ENCODE assay signal across 29 cellular contexts in the genomic region with DNA sequence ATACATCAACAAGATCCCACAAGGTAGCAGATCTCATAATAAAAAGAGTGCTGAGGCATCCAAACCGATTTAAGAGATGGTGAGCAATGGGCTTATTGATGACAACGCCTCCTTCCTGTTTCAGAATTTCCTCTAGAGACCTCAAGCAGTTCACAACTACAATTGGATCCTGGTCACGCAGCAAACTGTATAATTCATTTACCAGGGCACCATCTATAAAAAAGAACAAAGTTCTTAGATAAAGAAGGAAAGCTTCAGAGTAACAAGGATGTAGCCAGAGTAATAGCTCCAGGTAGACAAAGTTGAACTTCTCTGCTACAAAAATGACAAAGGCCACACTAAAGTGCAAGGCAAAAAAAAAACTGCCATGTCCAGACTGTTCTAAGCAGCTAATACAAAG. TPM values are rescaled to one million over a fixed set of nuclear protein-coding genes. Genes with fewer than 3 reads are reported as not detected.
DNase-seq lines count a peak whose midpoint lies in the region; ATAC-seq and TF ChIP-seq lines count a peak whose summit lies in the region.
"Had no signal": no experiment of that assay in that cellular context is flagged by ENCODE, and none has a peak within 500 bp of the region (broad histone marks: within the 10 kb centered on the region; RNA-seq: fewer than 3 reads in every experiment).

No MANE protein-coding gene starts in this region.

- no peaks in the 10 kb centered on the region for H4K20me1 ChIP-seq in BLaER1 treated with 17β-estradiol and CSF1 and Interleukin-3, amounts not matched to agents 10 nM and 100 nM

- H3K9me3 ChIP-seq in BLaER1 treated with 17β-estradiol and CSF1 and Interleukin-3, amounts not matched to agents 10 nM and 100 nM (replicated peaks in 1 of 11) = no peaks in the 10 kb centered on the region
- no peaks in the 10 kb centered on the region for H3K9me3 ChIP-seq in adrenal gland (replicated peaks in 1 of 3)
- H3K9me3 ChIP-seq: left lung, psoas muscle, SK-N-SH, uterus had no signal

- H3K4me1 ChIP-seq in BLaER1 treated with 17β-estradiol and CSF1 and Interleukin-3, amounts not matched to agents 10 nM and 100 nM = peaks cover 24 to 47% (median 42%) of the 10 kb centered on the region in 10 experiments
- H3K4me1 ChIP-seq in adrenal gland (replicated peaks in 1 of 2) = peaks cover 5 to 36% of the 10 kb centered on the region in 2 donors

- peak overlapping the region; percentile 70 for H3K27ac Mint-ChIP-seq in activated CD4-positive, alpha-beta memory T cell treated with anti-CD3 and anti-CD28 coated beads, Interleukin-2, amount 10 ng/mL, durations not matched to agents 7 days and 5 days
- H3K27ac Mint-ChIP-seq: stimulated activated memory B cell treated with anti-CD40 and anti-IgM and Interleukin-4, amounts not matched to agents 10 μg/mL and 1 μg/mL and 100 μg/mL, for 72 hours had no signal

- peak overlapping the region in 2 of 11 experiments; percentile 9; a peak in 1 of 22 replicates for H3K9ac ChIP-seq in BLaER1 treated with 17β-estradiol and CSF1 and Interleukin-3, amounts not matched to agents 10 nM and 100 nM
- H3K9ac ChIP-seq: SK-N-SH had no signal

- H3K9me3 Mint-ChIP-seq in activated CD4-positive, alpha-beta memory T cell treated with anti-CD3 and anti-CD28 coated beads, Interleukin-2, amount 10 ng/mL, durations not matched to agents 7 days and 5 days = no peaks in the 10 kb centered on the region
- H3K9me3 Mint-ChIP-seq: CD4-positive, CD25-positive, alpha-beta regulatory T cell; H9; stimulated activated memory B cell treated with anti-CD40 and anti-IgM and Interleukin-4, amounts not matched to agents 10 μg/mL and 1 μg/mL and 100 μg/mL, for 72 hours had no signal

- no peak overlapping the region; a peak in 1 of 20 replicates for H3K4me3 ChIP-seq in BLaER1 treated with 17β-estradiol and CSF1 and Interleukin-3, amounts not matched to agents 10 nM and 100 nM
- no peak overlapping the region for H3K4me3 ChIP-seq in adrenal gland
- H3K4me3 ChIP-seq: left lung, psoas muscle, uterus had no signal

- peak overlapping the region in 10 of 11 experiments; percentile 2 to 92 (median 56); a peak in 16 of 22 replicates for H3K4me2 ChIP-seq in BLaER1 treated with 17β-estradiol and CSF1 and Interleukin-3, amounts not matched to agents 10 nM and 100 nM
- H3K4me2 ChIP-seq: SK-N-SH had no signal

- ATAC-seq in left colon = peak; percentile 43
- ATAC-seq in GM19452 (IDR thresholded peaks at IDR 0.05; ENCODE audit: unreplicated experiment) = no peak
- no peak for ATAC-seq in GM21390 (IDR thresholded peaks at IDR 0.05; ENCODE audit: unreplicated experiment)
- ATAC-seq: activated CD4-positive, CD25-positive, alpha-beta regulatory T cell treated with anti-CD3 and anti-CD28 coated beads, Interleukin-2, amount 50 U/mL, for 24 hours; esophagus mucosa; left lung; psoas muscle; stimulated activated memory B cell treated with anti-CD40 and anti-IgM and Interleukin-4, amounts not matched to agents 10 μg/mL and 1 μg/mL and 100 μg/mL, for 72 hours had no signal

- intact Hi-C loops in left colon (cut with DNase I, micrococcal nuclease) = no loop called here
- intact Hi-C loops in adrenal gland (cut with DNase I) = no loop called here

- peaks cover 68% of the 10 kb centered on the region for H3K36me3 Mint-ChIP-seq in activated CD4-positive, alpha-beta memory T cell treated with anti-CD3 and anti-CD28 coated beads, Interleukin-2, amount 10 ng/mL, durations not matched to agents 7 days and 5 days (ENCODE audit: low read depth)

- 62 to 90% (median 72%) methylated on average over 3 of the region's 3 CpGs for WGBS in adrenal gland, 4 donors

- H3K4me1 Mint-ChIP-seq in activated CD4-positive, alpha-beta memory T cell treated with anti-CD3 and anti-CD28 coated beads, Interleukin-2, amount 10 ng/mL, durations not matched to agents 7 days and 5 days = peaks cover 61% of the 10 kb centered on the region

- CTCF ChIA-PET in activated CD4-positive, alpha-beta memory T cell treated with anti-CD3 and anti-CD28 coated beads, Interleukin-2, amount 10 ng/mL, durations not matched to agents 7 days and 5 days (lab: Charles Lee) = interaction anchor here (2.1 to 2.2 kb wide), 2 partner anchors 30 to 65 kb away, joined by 6 to 7 read pairs; no protein-coding TSS in a partner anchor

- TF ChIP-seq CTCF in adrenal gland (IDR thresholded peaks at IDR 0.05) = no peak

- H3K4me3 Mint-ChIP-seq in activated CD4-positive, alpha-beta memory T cell treated with anti-CD3 and anti-CD28 coated beads, Interleukin-2, amount 10 ng/mL, durations not matched to agents 7 days and 5 days = no peak overlapping the region
- H3K4me3 Mint-ChIP-seq: H9; stimulated activated memory B cell treated with anti-CD40 and anti-IgM and Interleukin-4, amounts not matched to agents 10 μg/mL and 1 μg/mL and 100 μg/mL, for 72 hours had no signal

- peaks cover 47 to 74% (median 65%) of the 10 kb centered on the region in 11 experiments for H3K36me3 ChIP-seq in BLaER1 treated with 17β-estradiol and CSF1 and Interleukin-3, amounts not matched to agents 10 nM and 100 nM
- H3K36me3 ChIP-seq in adrenal gland (replicated peaks in 1 of 2) = peaks cover 0 to 46% of the 10 kb centered on the region in 2 donors
- H3K36me3 ChIP-seq: uterus had no signal

- H3K27me3 ChIP-seq in BLaER1 treated with 17β-estradiol and CSF1 and Interleukin-3, amounts not matched to agents 10 nM and 100 nM = no peaks in the 10 kb centered on the region
- H3K27me3 ChIP-seq in adrenal gland = no peaks in the 10 kb centered on the region
- H3K27me3 ChIP-seq: left lung, uterus had no signal

- no peaks in the 10 kb centered on the region for H3K27me3 Mint-ChIP-seq in activated CD4-positive, alpha-beta memory T cell treated with anti-CD3 and anti-CD28 coated beads, Interleukin-2, amount 10 ng/mL, durations not matched to agents 7 days and 5 days
- H3K27me3 Mint-ChIP-seq: CD4-positive, CD25-positive, alpha-beta regulatory T cell; stimulated activated memory B cell treated with anti-CD40 and anti-IgM and Interleukin-4, amounts not matched to agents 10 μg/mL and 1 μg/mL and 100 μg/mL, for 72 hours had no signal

- DNase-seq in Kasumi-1 (lab: John Stamatoyannopoulos, UW) (peak; percentile 28 to 34), left colon (no peak), NCI-H1105 (lab: John Stamatoyannopoulos, UW) (no peak), adrenal gland (no peak)
- DNase-seq in activated CD4-positive, alpha-beta memory T cell treated with anti-CD3 and anti-CD28 coated beads, Interleukin-2, amount 10 ng/mL, durations not matched to agents 7 days and 5 days = no peak
- DNase-seq: activated CD8-positive, alpha-beta memory T cell treated with anti-CD3 and anti-CD28 coated beads, Interleukin-2, amount 50 U/mL, for 48 hours; activated naive CD4-positive, alpha-beta T cell treated with Interleukin-2 at 50 U/mL for 16 hours; DMS153; effector memory CD4-positive, alpha-beta T cell; foreskin melanocyte; H9; left lung; MM.1S; NCI-H187; NCI-H748 treated with DMSO at 0.1 percent for 48 hours; psoas muscle; RPMI8226; SK-N-SH; stimulated activated CD4-positive, alpha-beta T cell treated with anti-CD3 and anti-CD28 coated beads, Interleukin-1b, Interleukin-23, amount 100 ng/mL, for 48 hours; T1000; uterus had no signal

- TF ChIP-seq POLR2A in adrenal gland (IDR thresholded peaks at IDR 0.05) = no peak

- POLR2A ChIA-PET in activated CD4-positive, alpha-beta memory T cell treated with anti-CD3 and anti-CD28 coated beads, Interleukin-2, amount 10 ng/mL, durations not matched to agents 7 days and 5 days (lab: Charles Lee) = interaction anchor here (0.9 to 6.2 kb wide), 6 partner anchors 27 to 89 kb away, joined by 3 to 87 read pairs (median 3); partner anchors contain the start of gene RSBN1

- H3K27ac ChIP-seq in BLaER1 treated with 17β-estradiol and CSF1 and Interleukin-3, amounts not matched to agents 10 nM and 100 nM = peak overlapping the region in 4 of 11 experiments; percentile 0 to 52 (median 27); a peak in 6 of 22 replicates
- H3K27ac ChIP-seq in adrenal gland = no peak overlapping the region
- H3K27ac ChIP-seq: psoas muscle, uterus had no signal

RNA-seq across cellular contexts. Expression of gene AP4B1, which starts 3.4 kb away (rescaled TPM):
- total RNA-seq in activated CD4-positive, alpha-beta memory T cell treated with anti-CD3 and anti-CD28 coated beads, Interleukin-2, amount 10 ng/mL, durations not matched to agents 7 days and 5 days = 10 to 100 TPM; 53.7 to 56.7 TPM
- total RNA-seq in left colon (10 to 100 TPM; 19.0 to 22.6 TPM), adrenal gland (10 to 100 TPM in 7 of 8 donors, 1 to 10 TPM in 1; 9.8 to 18.7 (median 13.7) TPM)
- 10 to 100 TPM; 15.7 to 18.0 (median 16.0) TPM for polyA plus RNA-seq in adrenal gland

RNA-seq across cellular contexts. Expression of gene DCLRE1B, which starts 4.0 kb away (rescaled TPM):
- total RNA-seq in activated CD4-positive, alpha-beta memory T cell treated with anti-CD3 and anti-CD28 coated beads, Interleukin-2, amount 10 ng/mL, durations not matched to agents 7 days and 5 days = 10 to 100 TPM; 13.2 to 14.4 TPM
- 1 to 10 TPM; 3.0 to 4.2 TPM for total RNA-seq in left colon
- total RNA-seq in adrenal gland = 1 to 10 TPM; 2.9 to 6.1 (median 4.5) TPM
- polyA plus RNA-seq in adrenal gland = 1 to 10 TPM; 1.1 to 3.3 (median 1.4) TPM

RNA-seq across cellular contexts. Expression of gene BCL2L15, which starts 13.8 kb away (rescaled TPM):
- total RNA-seq in activated CD4-positive, alpha-beta memory T cell treated with anti-CD3 and anti-CD28 coated beads, Interleukin-2, amount 10 ng/mL, durations not matched to agents 7 days and 5 days = 1 to 10 TPM; 1.6 to 2.9 TPM
- 100 to 1,000 TPM; 157 to 187 TPM for total RNA-seq in left colon
- 1 to 10 TPM in 2 of 8 donors, under 1 TPM in 4, not detected in 2; 0.07 to 1.3 (median 0.20) TPM for total RNA-seq in adrenal gland
- polyA plus RNA-seq in adrenal gland = under 1 TPM; 0.26 to 0.48 (median 0.34) TPM

RNA-seq across cellular contexts. Expression of gene HIPK1, which starts 28.0 kb away (rescaled TPM):
- 10 to 100 TPM; 89.5 to 92.5 TPM for total RNA-seq in activated CD4-positive, alpha-beta memory T cell treated with anti-CD3 and anti-CD28 coated beads, Interleukin-2, amount 10 ng/mL, durations not matched to agents 7 days and 5 days
- 10 to 100 TPM; 67.4 to 68.2 TPM for total RNA-seq in left colon
- 100 to 1,000 TPM in 1 of 8 donors, 10 to 100 TPM in 7; 57.1 to 102 (median 75.0) TPM for total RNA-seq in adrenal gland
- polyA plus RNA-seq in adrenal gland = 10 to 100 TPM; 13.0 to 37.2 (median 13.1) TPM

RNA-seq across cellular contexts. Expression of gene PTPN22, which starts 29.7 kb away (rescaled TPM):
- total RNA-seq in activated CD4-positive, alpha-beta memory T cell treated with anti-CD3 and anti-CD28 coated beads, Interleukin-2, amount 10 ng/mL, durations not matched to agents 7 days and 5 days = 10 to 100 TPM; 79.4 to 81.1 TPM
- total RNA-seq in left colon (1 to 10 TPM; 5.6 to 5.7 TPM), adrenal gland (1 to 10 TPM; 2.1 to 6.2 (median 3.6) TPM)
- 1 to 10 TPM; 1.3 to 1.6 (median 1.5) TPM for polyA plus RNA-seq in adrenal gland
- total RNA-seq: G401, H9 had no signal

Comparison
In these comparisons a context has a peak if more than half of its experiments do, and no peak if none do; other contexts are left out.
1. DNase-seq: peak in Kasumi-1 (2 of 2); none in activated CD4-positive, alpha-beta memory T cell treated with anti-CD3 and anti-CD28 coated beads, Interleukin-2, amount 10 ng/mL, durations not matched to agents 7 days and 5 days (single experiment), left colon (0 of 2), NCI-H1105 (single experiment) and adrenal gland (0 of 7).
2. RNA of gene BCL2L15, which starts 13.8 kb away (total RNA-seq): 157 to 187 TPM in left colon; 1.6 to 2.9 TPM in activated CD4-positive, alpha-beta memory T cell treated with anti-CD3 and anti-CD28 coated beads, Interleukin-2, amount 10 ng/mL, durations not matched to agents 7 days and 5 days and 0.07 to 1.3 TPM in adrenal gland; every median in the first group is over 10 times any median in the second.